3 cellular contexts compared by ENCODE assay signal in genomic region chr5:115542076-115542475, GRCh38.
TF ChIP-seq lines count a peak whose summit lies in the region.

No MANE protein-coding gene starts in this region.

TF ChIP-seq in HCT116, 20 proteins besides CTCF, POLR2A, EP300 and RAD21:
- no peak for TF ChIP-seq ELF1 (IDR thresholded peaks at IDR 0.05; ENCODE audit: borderline replicate concordance, low read depth)
- no peak for TF ChIP-seq POLR2AphosphoS5 (IDR thresholded peaks at IDR 0.05; ENCODE audit: low read depth, low read length)
- TF ChIP-seq CEBPB (IDR thresholded peaks at IDR 0.05; ENCODE audit: low read depth): no peak
- TF ChIP-seq SRF (IDR thresholded peaks at IDR 0.05; ENCODE audit: low read depth): no peak
- no peak for TF ChIP-seq ZNF274 (IDR thresholded peaks at IDR 0.05; ENCODE audit: low read depth, low read length)
- no peak for TF ChIP-seq SP1 (IDR thresholded peaks at IDR 0.05; ENCODE audit: low read depth)
- TF ChIP-seq YY1 (IDR thresholded peaks at IDR 0.05; ENCODE audit: extremely low read depth, insufficient replicate concordance, low read depth, low read length): no peak
- TF ChIP-seq, protein P1, sequence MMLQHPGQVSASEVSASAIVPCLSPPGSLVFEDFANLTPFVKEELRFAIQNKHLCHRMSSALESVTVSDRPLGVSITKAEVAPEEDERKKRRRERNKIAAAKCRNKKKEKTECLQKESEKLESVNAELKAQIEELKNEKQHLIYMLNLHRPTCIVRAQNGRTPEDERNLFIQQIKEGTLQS (IDR thresholded peaks at IDR 0.05): no peak

TF ChIP-seq in GM12878, 131 proteins besides CTCF, POLR2A, EP300 and RAD21:
- TF ChIP-seq YBX1 (IDR thresholded peaks at IDR 0.05): no peak
- no peak for TF ChIP-seq HDAC2 (IDR thresholded peaks at IDR 0.05)
- no peak for TF ChIP-seq BCL3 (IDR thresholded peaks at IDR 0.05; ENCODE audit: borderline replicate concordance, insufficient read depth, low read depth, low read length, poor library complexity, severe bottlenecking)
- TF ChIP-seq, protein P2, sequence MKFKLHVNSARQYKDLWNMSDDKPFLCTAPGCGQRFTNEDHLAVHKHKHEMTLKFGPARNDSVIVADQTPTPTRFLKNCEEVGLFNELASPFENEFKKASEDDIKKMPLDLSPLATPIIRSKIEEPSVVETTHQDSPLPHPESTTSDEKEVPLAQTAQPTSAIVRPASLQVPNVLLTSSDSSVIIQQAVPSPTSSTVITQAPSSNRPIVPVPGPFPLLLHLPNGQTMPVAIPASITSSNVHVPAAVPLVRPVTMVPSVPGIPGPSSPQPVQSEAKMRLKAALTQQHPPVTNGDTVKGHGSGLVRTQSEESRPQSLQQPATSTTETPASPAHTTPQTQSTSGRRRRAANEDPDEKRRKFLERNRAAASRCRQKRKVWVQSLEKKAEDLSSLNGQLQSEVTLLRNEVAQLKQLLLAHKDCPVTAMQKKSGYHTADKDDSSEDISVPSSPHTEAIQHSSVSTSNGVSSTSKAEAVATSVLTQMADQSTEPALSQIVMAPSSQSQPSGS (IDR thresholded peaks at IDR 0.05; ENCODE audit: low read length): no peak
- TF ChIP-seq ESRRA (IDR thresholded peaks at IDR 0.05; ENCODE audit: low read length): no peak
- no peak for TF ChIP-seq SMARCA5 (IDR thresholded peaks at IDR 0.05)
- TF ChIP-seq STAT1 (conservative IDR thresholded peaks at IDR 0.05): no peak
- no peak for TF ChIP-seq GABPA (IDR thresholded peaks at IDR 0.05; ENCODE audit: low read depth)
- no peak for TF ChIP-seq SIX5 (IDR thresholded peaks at IDR 0.05; ENCODE audit: low read depth, low read length, severe bottlenecking)
- no peak for TF ChIP-seq FOXM1 (IDR thresholded peaks at IDR 0.05; ENCODE audit: low read depth, low read length)
- no peak for TF ChIP-seq EGR1 (IDR thresholded peaks at IDR 0.05; ENCODE audit: borderline replicate concordance in 1 of 2, low read depth in 2 of 2, low read length in 2 of 2)
- no peak for TF ChIP-seq HDGF (IDR thresholded peaks at IDR 0.05)
- no peak for TF ChIP-seq NFYA (IDR thresholded peaks at IDR 0.05; ENCODE audit: borderline replicate concordance, low read depth, low read length)
- no peak for TF ChIP-seq IRF4 (IDR thresholded peaks at IDR 0.05; ENCODE audit: low read depth, low read length)
- no peak for TF ChIP-seq PAX5 (IDR thresholded peaks at IDR 0.05; ENCODE audit: borderline replicate concordance, low read depth, low read length)
- no peak for TF ChIP-seq SPI1 (IDR thresholded peaks at IDR 0.05; ENCODE audit: borderline replicate concordance, insufficient read depth, low read depth, low read length)
- no peak for TF ChIP-seq ZNF687 (IDR thresholded peaks at IDR 0.05)
- TF ChIP-seq RAD51 (IDR thresholded peaks at IDR 0.05): no peak
- TF ChIP-seq ZNF207 (IDR thresholded peaks at IDR 0.05; ENCODE audit: borderline replicate concordance): no peak

TF ChIP-seq in HEK293T, 16 proteins besides CTCF, POLR2A, EP300 and RAD21:
- TF ChIP-seq FOXM1 (IDR thresholded peaks at IDR 0.05; ENCODE audit: borderline replicate concordance): no peak
- no peak for TF ChIP-seq PKNOX1 (IDR thresholded peaks at IDR 0.05)
- TF ChIP-seq HDGF (IDR thresholded peaks at IDR 0.05; ENCODE audit: borderline replicate concordance): no peak
- no peak for TF ChIP-seq ARNT (IDR thresholded peaks at IDR 0.05)
- no peak for TF ChIP-seq TARDBP (IDR thresholded peaks at IDR 0.05)
- TF ChIP-seq ZNF384 (IDR thresholded peaks at IDR 0.05): no peak
- no peak for TF ChIP-seq ELF4 (IDR thresholded peaks at IDR 0.05)
- TF ChIP-seq LEF1 (IDR thresholded peaks at IDR 0.05; ENCODE audit: borderline replicate concordance): no peak
- no peak for TF ChIP-seq CTBP1 (IDR thresholded peaks at IDR 0.05; ENCODE audit: borderline replicate concordance)
- no peak for TF ChIP-seq SUZ12 (IDR thresholded peaks at IDR 0.05)
- TF ChIP-seq BHLHE40 (IDR thresholded peaks at IDR 0.05; ENCODE audit: borderline replicate concordance): no peak
- TF ChIP-seq FOXA1 (IDR thresholded peaks at IDR 0.05): no peak
- TF ChIP-seq NFRKB (IDR thresholded peaks at IDR 0.05): no peak
- TF ChIP-seq L3MBTL2 (conservative IDR thresholded peaks at IDR 0.05): no peak
- TF ChIP-seq FOXK2 (IDR thresholded peaks at IDR 0.05): no peak
